8 cellular contexts compared by ENCODE assay signal in the genomic region with DNA sequence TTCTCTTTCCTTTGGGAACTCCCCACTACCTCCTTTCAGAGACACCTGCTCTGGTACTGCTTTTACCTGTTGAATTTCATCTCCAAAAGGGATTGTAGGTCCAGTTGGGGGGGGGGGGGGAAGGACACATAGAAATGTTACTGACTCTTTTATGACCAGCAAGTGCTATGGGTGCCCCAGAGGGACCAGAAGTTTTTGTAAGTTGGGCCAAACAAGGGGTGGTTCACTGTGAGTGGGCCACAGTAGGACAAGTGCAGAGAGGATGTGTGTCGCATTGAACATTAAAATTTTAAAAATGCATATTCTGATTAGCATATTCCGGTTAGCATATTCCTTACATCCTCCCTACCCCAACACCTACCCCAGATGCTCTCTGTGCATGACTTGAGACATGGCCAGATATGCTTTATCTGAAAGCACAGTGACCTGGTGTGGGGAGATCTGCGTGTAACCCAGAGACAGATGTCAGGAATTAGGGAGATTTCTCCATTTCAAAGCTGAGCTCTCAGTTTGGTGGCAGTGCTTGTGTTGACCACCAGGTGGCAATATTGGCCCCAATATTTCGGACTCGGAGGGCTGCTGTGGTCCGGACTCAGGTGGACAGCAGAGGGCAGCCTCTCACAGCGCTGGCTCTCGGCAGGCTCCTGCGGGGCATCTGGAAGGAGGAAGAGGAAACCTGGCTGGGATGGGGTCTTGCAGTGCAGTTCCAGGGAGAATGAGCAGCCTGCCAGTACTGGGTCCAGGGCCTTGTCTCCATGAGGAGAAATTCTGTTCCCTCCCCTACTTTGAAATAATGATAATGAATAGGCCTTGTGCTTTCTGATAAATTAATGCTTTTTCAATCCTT. TPM values are rescaled to one million over a fixed set of nuclear protein-coding genes. Genes with fewer than 3 reads are reported as not detected.
A peak's percentile ranks its signal among the peaks of the same experiment; 100 is the strongest.
DNase-seq lines count a peak whose midpoint lies in the region; ATAC-seq and TF ChIP-seq lines count a peak whose summit lies in the region.

No MANE protein-coding gene starts in this region.

- ATAC-seq in HG02938 (IDR thresholded peaks at IDR 0.05; ENCODE audit: unreplicated experiment) (peak; percentile 65), left cardiac atrium (peak; percentile 84 to 86), GM18870 (IDR thresholded peaks at IDR 0.05; ENCODE audit: unreplicated experiment) (no peak)

- TF ChIP-seq CTCF in GM12872 (IDR thresholded peaks at IDR 0.05; ENCODE audit: insufficient read depth, low read depth, low read length): peak; percentile 100

- intact Hi-C loops in left cardiac atrium (cut with DNase I): loop anchor here (1.0 to 5.0 kb wide), 3 partner anchors 66 to 177 kb away; no protein-coding TSS in a partner anchor

- DNase-seq in NCI-H2029 (lab: John Stamatoyannopoulos, UW) (peak; percentile 100), T-helper 2 cell (peak; percentile 34 to 81 (median 68)), amniotic stem cell (lab: John Stamatoyannopoulos, UW) (peak; percentile 82), left cardiac atrium (peak; percentile 93), putamen (ENCODE audit: low spot score) (peak; percentile 86)

RNA-seq across cellular contexts. Expression of a gene that starts 1.6 kb away (rescaled TPM):
- not detected for total RNA-seq in left cardiac atrium

RNA-seq across cellular contexts. Expression of a gene that starts 15.8 kb away (rescaled TPM):
- total RNA-seq in left cardiac atrium: not detected

RNA-seq across cellular contexts. Expression of a gene that starts 25.3 kb away (rescaled TPM):
- total RNA-seq in left cardiac atrium: 10 to 100 TPM; 30.8 to 37.9 TPM

RNA-seq across cellular contexts. Expression of a gene that starts 25.7 kb away (rescaled TPM):
- total RNA-seq in left cardiac atrium: 10 to 100 TPM; 71.4 to 77.5 TPM
